ENCODE assay signal across 10 cellular contexts in genomic region chr11:7538023-7538422, GRCh38. TPM values are rescaled to one million over a fixed set of nuclear protein-coding genes. Genes with fewer than 3 reads are reported as not detected.
DNase-seq lines count a peak whose midpoint lies in the region; ATAC-seq and TF ChIP-seq lines count a peak whose summit lies in the region.
"Had no signal": no experiment of that assay in that cellular context is flagged by ENCODE, and none has a peak within 500 bp of the region (broad histone marks: within the 10 kb centered on the region; RNA-seq: fewer than 3 reads in every experiment).

No MANE protein-coding gene starts in this region.

- peak overlapping the region in 7 of 8 donors; percentile 31 to 74 (median 68) for H3K4me3 Mint-ChIP-seq in CD4-positive, alpha-beta memory T cell
- H3K4me3 Mint-ChIP-seq in T-cell: peak overlapping the region in 1 of 3 donors; percentile 16

- H3K36me3 Mint-ChIP-seq in CD4-positive, alpha-beta memory T cell: peaks cover 0 to 5% of the 10 kb centered on the region in 2 donors
- H3K36me3 Mint-ChIP-seq in T-cell: peaks cover 3% of the 10 kb centered on the region

- peak in 2 of 5 donors; percentile 11 to 24 for DNase-seq in CD4-positive, alpha-beta memory T cell
- DNase-seq in T-cell (no peak), fibroblast of peridontal ligament (ENCODE audit: extremely low read depth) (peak; percentile 26), sciatic nerve (ENCODE audit: low spot score) (peak; percentile 77), amygdala (lab: John Stamatoyannopoulos, UW) (no peak), foreskin keratinocyte (no peak), DMS153 (lab: John Stamatoyannopoulos, UW) (no peak)
- DNase-seq: NCI-H2227 treated with DMSO at 0.1 percent for 48 hours had no signal

- H3K4me1 Mint-ChIP-seq in CD4-positive, alpha-beta memory T cell: peaks cover 19 to 84% (median 57%) of the 10 kb centered on the region in 4 donors
- H3K4me1 Mint-ChIP-seq in T-cell: peaks cover 46 to 89% (median 66%) of the 10 kb centered on the region in 3 donors

- H3K4me3 ChIP-seq in CD4-positive, alpha-beta memory T cell (ENCODE audit: low read length in 2 of 2): no peak overlapping the region

- ATAC-seq in T-cell (replicated peaks in 1 of 4) (peak; percentile 53 to 76 (median 64)), sciatic nerve (peak; percentile 87), HG03520 (IDR thresholded peaks at IDR 0.05; ENCODE audit: unreplicated experiment) (no peak), foreskin keratinocyte (no peak)

- H3K9me3 ChIP-seq in CD4-positive, alpha-beta memory T cell (ENCODE audit: control insufficient read depth in 1 of 2, low read length in 2 of 2): no peaks in the 10 kb centered on the region

- H3K4me1 ChIP-seq in CD4-positive, alpha-beta memory T cell (ENCODE audit: insufficient read depth, low read length): peaks cover 30% of the 10 kb centered on the region
- no peaks in the 10 kb centered on the region for H3K4me1 ChIP-seq in foreskin keratinocyte

- no peak overlapping the region for H3K27ac ChIP-seq in CD4-positive, alpha-beta memory T cell (ENCODE audit: low read depth, low read length)
- H3K27ac ChIP-seq in foreskin keratinocyte: no peak overlapping the region

- no peaks in the 10 kb centered on the region for H3K36me3 ChIP-seq in CD4-positive, alpha-beta memory T cell (ENCODE audit: insufficient read depth, low read length)

- POLR2A ChIA-PET in CD4-positive, alpha-beta memory T cell (lab: Charles Lee; ENCODE audit: partially characterized antibody): interaction anchor here (0.7 kb wide), 1 partner anchor 17 kb away, joined by 3 read pairs; no protein-coding TSS in a partner anchor
- POLR2A ChIA-PET in T-cell (lab: Charles Lee): no interaction called here

- H3K27me3 Mint-ChIP-seq in CD4-positive, alpha-beta memory T cell: peaks cover 0 to 5% of the 10 kb centered on the region in 2 donors
- H3K27me3 Mint-ChIP-seq in T-cell: peaks cover 0 to 3% of the 10 kb centered on the region in 2 donors

- H3K27me3 ChIP-seq in CD4-positive, alpha-beta memory T cell (ENCODE audit: insufficient read depth, low read length): no peaks in the 10 kb centered on the region
- H3K27me3 ChIP-seq in foreskin keratinocyte: peaks cover 3% of the 10 kb centered on the region

- no peak for TF ChIP-seq CTCF in foreskin keratinocyte (conservative IDR thresholded peaks at IDR 0.05)

- CTCF ChIA-PET in CD4-positive, alpha-beta memory T cell (lab: Charles Lee; ENCODE audit: partially characterized antibody): interaction anchor here (0.7 to 3.5 kb wide), 8 partner anchors 8 to 129 kb away, joined by 3 to 22 read pairs (median 4); partner anchors contain the start of gene PPFIBP2
- CTCF ChIA-PET in T-cell (lab: Charles Lee): interaction anchor here in 1 of 2 donors (1.0 kb wide), 1 partner anchor 25 kb away, joined by 3 read pairs; no protein-coding TSS in a partner anchor

- H3K27ac Mint-ChIP-seq in CD4-positive, alpha-beta memory T cell: peak overlapping the region in 6 of 7 donors; percentile 25 to 89 (median 78)
- H3K27ac Mint-ChIP-seq in T-cell: peak overlapping the region in 1 of 2 donors; percentile 61

- intact Hi-C loops in CD4-positive, alpha-beta memory T cell (cut with micrococcal nuclease): no loop called here
- intact Hi-C loops in sciatic nerve (cut with DNase I): no loop called here

- no peaks in the 10 kb centered on the region for H3K9me3 Mint-ChIP-seq in CD4-positive, alpha-beta memory T cell
- no peaks in the 10 kb centered on the region for H3K9me3 Mint-ChIP-seq in T-cell

RNA-seq across cellular contexts. Expression of gene PPFIBP2, which starts 24.2 kb away (rescaled TPM):
- 10 to 100 TPM; 18.5 to 22.0 TPM for total RNA-seq in CD4-positive, alpha-beta memory T cell
- 10 to 100 TPM in 1 of 2 donors, 1 to 10 TPM in 1; 4.0 to 19.5 TPM for polyA plus RNA-seq in CD4-positive, alpha-beta memory T cell
- total RNA-seq in T-cell: 10 to 100 TPM; 12.5 to 46.6 (median 35.2) TPM
- total RNA-seq in sciatic nerve: 52.3 TPM
- 2.1 and 4.3 TPM in 2 replicates for total RNA-seq in foreskin keratinocyte
- polyA plus RNA-seq in foreskin keratinocyte: 1.4 and 2.2 TPM in 2 replicates

RNA-seq across cellular contexts. Expression of gene OLFML1, which starts 52.7 kb away (rescaled TPM):
- not detected for total RNA-seq in CD4-positive, alpha-beta memory T cell
- not detected for polyA plus RNA-seq in CD4-positive, alpha-beta memory T cell
- under 1 TPM in 1 of 5 donors, not detected in 4; 0.16 TPM for total RNA-seq in T-cell
- 27.2 TPM for total RNA-seq in sciatic nerve
- total RNA-seq in foreskin keratinocyte: not detected in 2 replicates
- polyA plus RNA-seq in foreskin keratinocyte: not detected in 2 replicates
- total RNA-seq: pulmonary artery endothelial cell had no signal

Comparison
In these comparisons a context has a peak if more than half of its experiments do, and no peak if none do; other contexts are left out.
1. DNase-seq: peak in fibroblast of peridontal ligament (single experiment) and sciatic nerve (single experiment); none in T-cell (0 of 34), amygdala (0 of 56), foreskin keratinocyte (0 of 2) and DMS153 (single experiment).
2. ATAC-seq: peak in T-cell (4 of 4) and sciatic nerve (single experiment); none in HG03520 (single experiment) and foreskin keratinocyte (single experiment).
3. RNA of gene OLFML1, which starts 52.7 kb away (total RNA-seq): 27.2 TPM in sciatic nerve (single experiment); not detected in CD4-positive, alpha-beta memory T cell, 0.16 TPM in T-cell and not detected in foreskin keratinocyte; every median in the first group is over 10 times any median in the second.